ENCODE assay signal across 8 cellular contexts in the genomic region with DNA sequence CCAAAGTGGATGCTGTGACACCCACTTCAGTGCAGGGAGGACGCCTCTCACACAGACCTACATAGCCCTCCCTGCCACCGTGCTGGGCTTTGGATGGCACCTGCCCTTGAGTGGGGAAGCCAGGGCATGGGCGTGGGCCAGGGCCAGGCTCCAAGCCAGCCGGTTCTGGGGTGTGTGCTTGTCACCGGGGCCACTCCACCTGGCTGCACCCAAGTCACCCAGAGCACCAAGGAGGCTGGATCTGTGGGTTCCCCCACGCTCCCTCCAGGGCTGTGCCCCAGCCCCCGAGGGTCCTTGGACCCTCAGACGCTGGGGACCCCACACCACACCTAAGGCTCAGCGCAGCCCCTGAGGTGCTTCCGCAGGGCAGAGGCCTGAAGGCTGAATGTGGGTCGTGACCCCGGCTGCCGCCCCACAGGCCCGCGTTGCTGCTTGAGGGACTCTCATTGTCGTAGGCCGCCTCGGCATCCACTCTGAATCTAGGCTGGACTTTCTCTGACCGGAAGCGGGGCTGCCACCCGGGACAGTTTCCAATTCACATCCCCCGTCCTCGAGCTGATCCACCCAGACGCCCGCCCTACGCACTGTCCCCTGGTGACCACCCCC. TPM values are rescaled to one million over a fixed set of nuclear protein-coding genes. Genes with fewer than 3 reads are reported as not detected.
A peak's percentile ranks its signal among the peaks of the same experiment; 100 is the strongest.
DNase-seq lines count a peak whose midpoint lies in the region; ATAC-seq and TF ChIP-seq lines count a peak whose summit lies in the region.
"Had no signal": no experiment of that assay in that cellular context is flagged by ENCODE, and none has a peak within 500 bp of the region (broad histone marks: within the 10 kb centered on the region; RNA-seq: fewer than 3 reads in every experiment).

No MANE protein-coding gene starts in this region.

- H3K4me3 ChIP-seq in BJ (ENCODE audit: low read depth, low read length), result peak overlapping the region; percentile 95
- H3K4me3 ChIP-seq in brain microvascular endothelial cell (ENCODE audit: low read depth, low read length), result peak overlapping the region; percentile 72

- H3K27me3 ChIP-seq in BJ (ENCODE audit: control insufficient read depth, insufficient read depth, low read length), result no peaks in the 10 kb centered on the region
- H3K27me3 ChIP-seq in brain microvascular endothelial cell (replicated peaks), result no peaks in the 10 kb centered on the region

- no peaks in the 10 kb centered on the region for H3K9me3 Mint-ChIP-seq in naive thymus-derived CD8-positive, alpha-beta T cell

- peaks cover 24 to 55% (median 44%) of the 10 kb centered on the region in 4 donors for H3K4me1 Mint-ChIP-seq in naive thymus-derived CD8-positive, alpha-beta T cell

- intact Hi-C loops in sciatic nerve (cut with DNase I), result no loop called here

- DNase-seq in BJ (ENCODE audit: low read depth) (no peak), brain microvascular endothelial cell (no peak), sciatic nerve (ENCODE audit: low spot score) (no peak)
- no peak for DNase-seq in naive thymus-derived CD8-positive, alpha-beta T cell
- no peak for DNase-seq in activated naive CD4-positive, alpha-beta T cell (lab: John Stamatoyannopoulos, UW)
- DNase-seq: NCI-H774 had no signal

- H3K36me3 ChIP-seq in BJ (ENCODE audit: control insufficient read depth, insufficient read depth, low read length) (peaks cover 29% of the 10 kb centered on the region), brain microvascular endothelial cell (replicated peaks) (peaks cover 8% of the 10 kb centered on the region)

- H3K4me3 Mint-ChIP-seq in naive thymus-derived CD8-positive, alpha-beta T cell, result peak overlapping the region in 5 of 10 donors; percentile 26 to 80 (median 37)

- POLR2A ChIA-PET in BJ (lab: Charles Lee), result no interaction called here
- POLR2A ChIA-PET in naive thymus-derived CD8-positive, alpha-beta T cell (lab: Charles Lee), result interaction anchor here (3.3 to 7.4 kb wide), 2 partner anchors 9 to 15 kb away, joined by 12 to 105 read pairs; a partner anchor contains a TSS

- H3K27ac Mint-ChIP-seq in naive thymus-derived CD8-positive, alpha-beta T cell, result peak overlapping the region in 7 of 10 donors; percentile 6 to 88 (median 38)

- H3K27me3 Mint-ChIP-seq in naive thymus-derived CD8-positive, alpha-beta T cell, result peaks cover 0 to 14% (median 0%) of the 10 kb centered on the region in 5 donors

- no peaks in the 10 kb centered on the region for H3K36me3 Mint-ChIP-seq in naive thymus-derived CD8-positive, alpha-beta T cell

- H3K27ac ChIP-seq in brain microvascular endothelial cell, result no peak overlapping the region
- H3K27ac ChIP-seq: HL-60 had no signal

- no peak for ATAC-seq in naive thymus-derived CD8-positive, alpha-beta T cell
- ATAC-seq in sciatic nerve, result no peak
- no peak for ATAC-seq in GM18870 (IDR thresholded peaks at IDR 0.05; ENCODE audit: unreplicated experiment)

- CTCF ChIA-PET in BJ (lab: Yijun Ruan, JAX), result interaction anchor here (1.5 to 2.7 kb wide), 2 partner anchors 8 to 14 kb away, joined by 8 to 31 read pairs; a partner anchor contains a TSS

- in situ Hi-C loops in brain microvascular endothelial cell (cut with HindIII; ENCODE audit: low pct_ligation_motif_present, low sequenced_read_pairs), result no loop called here

- no peak for TF ChIP-seq CTCF in BJ (IDR thresholded peaks at IDR 0.05; ENCODE audit: insufficient read depth, low read depth, low read length)
- no peak for TF ChIP-seq CTCF in brain microvascular endothelial cell (IDR thresholded peaks at IDR 0.05; ENCODE audit: low read depth, low read length, missing control alignments)

RNA-seq across cellular contexts. Expression of a gene that starts 1.5 kb away (rescaled TPM):
- polyA plus RNA-seq in BJ (2011; rRNA removed), result 427 and 702 TPM in 2 replicates
- 346 and 399 TPM in 2 replicates for polyA minus RNA-seq in BJ (2011; rRNA and poly(A)+ RNA removed)
- total RNA-seq in naive thymus-derived CD8-positive, alpha-beta T cell, result 1 to 10 TPM; 7.4 to 7.7 TPM
- polyA plus RNA-seq in naive thymus-derived CD8-positive, alpha-beta T cell, result 10 to 100 TPM in 2 of 3 donors, 1 to 10 TPM in 1; 7.4 to 22.0 (median 19.7) TPM
- 262 TPM for total RNA-seq in sciatic nerve

RNA-seq across cellular contexts. Expression of a gene that starts 7.7 kb away (rescaled TPM):
- 16.2 and 23.6 TPM in 2 replicates for polyA plus RNA-seq in BJ (2011; rRNA removed)
- 14.4 and 21.6 TPM in 2 replicates for polyA minus RNA-seq in BJ (2011; rRNA and poly(A)+ RNA removed)
- 10 to 100 TPM; 41.9 to 53.3 TPM for total RNA-seq in naive thymus-derived CD8-positive, alpha-beta T cell
- polyA plus RNA-seq in naive thymus-derived CD8-positive, alpha-beta T cell, result 1 to 10 TPM in 2 of 3 donors, under 1 TPM in 1; 0.99 to 2.0 (median 1.4) TPM
- total RNA-seq in sciatic nerve, result 91.4 TPM

RNA-seq across cellular contexts. Expression of a gene that starts 18.1 kb away (rescaled TPM):
- 73.2 and 97.8 TPM in 2 replicates for polyA plus RNA-seq in BJ (2011; rRNA removed)
- polyA minus RNA-seq in BJ (2011; rRNA and poly(A)+ RNA removed), result 12.7 and 14.4 TPM in 2 replicates
- total RNA-seq in naive thymus-derived CD8-positive, alpha-beta T cell, result 10 to 100 TPM; 68.0 to 70.3 TPM
- polyA plus RNA-seq in naive thymus-derived CD8-positive, alpha-beta T cell, result 100 to 1,000 TPM; 146 to 169 (median 168) TPM
- 58.9 TPM for total RNA-seq in sciatic nerve

RNA-seq across cellular contexts. Expression of a gene that starts 25.8 kb away (rescaled TPM):
- 0.06 and 0.11 TPM in 2 replicates for polyA plus RNA-seq in BJ (2011; rRNA removed)
- 0.14 TPM in 1 of 2 replicates, not detected in the other for polyA minus RNA-seq in BJ (2011; rRNA and poly(A)+ RNA removed)
- 1 to 10 TPM; 2.7 to 3.0 TPM for total RNA-seq in naive thymus-derived CD8-positive, alpha-beta T cell
- under 1 TPM in 1 of 3 donors, not detected in 2; 0.10 TPM for polyA plus RNA-seq in naive thymus-derived CD8-positive, alpha-beta T cell
- total RNA-seq in sciatic nerve, result 0.49 TPM

RNA-seq across cellular contexts. Expression of a gene that starts 32.3 kb away (rescaled TPM):
- 11.1 and 14.2 TPM in 2 replicates for polyA plus RNA-seq in BJ (2011; rRNA removed)
- 5.4 and 7.7 TPM in 2 replicates for polyA minus RNA-seq in BJ (2011; rRNA and poly(A)+ RNA removed)
- total RNA-seq in naive thymus-derived CD8-positive, alpha-beta T cell, result 10 to 100 TPM; 25.5 to 25.9 TPM
- polyA plus RNA-seq in naive thymus-derived CD8-positive, alpha-beta T cell, result 10 to 100 TPM in 2 of 3 donors, 1 to 10 TPM in 1; 9.3 to 19.9 (median 11.6) TPM
- 15.7 TPM for total RNA-seq in sciatic nerve

Comparison
In these comparisons a context has a peak if more than half of its experiments do, and no peak if none do; other contexts are left out.
1. RNA of a gene that starts 1.5 kb away (total RNA-seq): 262 TPM in sciatic nerve (single experiment); 7.4 to 7.7 TPM in naive thymus-derived CD8-positive, alpha-beta T cell; every median in the first group is over 10 times any median in the second.